10 cellular contexts compared by ENCODE assay signal in the genomic region with DNA sequence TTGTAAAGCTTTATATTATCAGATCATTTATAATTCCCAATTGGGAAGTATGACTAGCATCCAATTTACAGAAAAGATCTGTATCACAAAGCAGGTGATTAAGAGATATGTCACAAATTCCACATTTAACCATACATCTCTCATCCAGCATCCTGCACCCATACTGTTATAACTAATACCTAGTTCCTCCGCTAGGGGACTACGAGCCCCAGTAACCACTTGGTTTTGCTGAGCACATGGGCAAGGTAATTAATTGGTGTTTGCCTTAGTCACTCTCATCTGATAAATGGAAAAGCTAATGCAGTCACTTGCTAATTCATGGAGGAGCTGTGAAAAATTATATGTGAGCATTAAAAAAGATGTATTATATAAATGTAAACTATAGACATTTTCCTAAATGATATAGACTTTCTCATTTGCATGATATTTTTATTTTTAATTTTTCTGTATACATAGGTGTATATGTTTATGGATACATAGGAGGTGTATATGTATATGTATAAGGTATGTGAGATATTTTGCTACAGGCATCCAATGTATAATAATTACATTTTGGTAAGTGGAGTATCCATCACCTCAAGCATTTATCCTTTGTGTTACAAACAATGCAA.
A peak's percentile ranks its signal among the peaks of the same experiment; 100 is the strongest.
DNase-seq lines count a peak whose midpoint lies in the region; ATAC-seq and TF ChIP-seq lines count a peak whose summit lies in the region.
"Had no signal": no experiment of that assay in that cellular context is flagged by ENCODE, and none has a peak within 500 bp of the region (broad histone marks: within the 10 kb centered on the region; RNA-seq: fewer than 3 reads in every experiment).

No MANE protein-coding gene starts in this region.

- DNase-seq in DMS53 (lab: John Stamatoyannopoulos, UW) (peak; percentile 68), H4 (ENCODE audit: low spot score) (peak; percentile 4), NCI-H748 treated with DMSO at 0.1 percent for 48 hours (lab: John Stamatoyannopoulos, UW) (peak; percentile 37), glutamatergic neuron (no peak), DMS79 treated with DMSO at 0.1 percent for 48 hours (lab: John Stamatoyannopoulos, UW) (no peak), HK-2 (ENCODE audit: unreplicated experiment) (no peak)
- DNase-seq in NK-92 treated with Interleukin-12 subunit alpha and Interleukin-12 subunit beta, amount 100 ng/mL, for 24 hours (lab: John Stamatoyannopoulos, UW), result no peak
- DNase-seq in CD8-positive, alpha-beta T cell, result no peak
- DNase-seq: left colon; stimulated activated CD4-positive, alpha-beta T cell treated with anti-CD3 and anti-CD28 coated beads, Interleukin-15, amount 100 ng/mL, for 24 hours had no signal

- H3K4me3 Mint-ChIP-seq in glutamatergic neuron (ENCODE audit: unreplicated experiment), result no peak overlapping the region
- no peak overlapping the region for H3K4me3 Mint-ChIP-seq in CD8-positive, alpha-beta T cell

- H3K36me3 ChIP-seq in CD8-positive, alpha-beta T cell (ENCODE audit: insufficient read depth, low read length), result no peaks in the 10 kb centered on the region

- no peaks in the 10 kb centered on the region for H3K4me1 Mint-ChIP-seq in glutamatergic neuron (ENCODE audit: low read depth, unreplicated experiment)
- H3K4me1 Mint-ChIP-seq in CD8-positive, alpha-beta T cell (ENCODE audit: low read depth), result no peaks in the 10 kb centered on the region

- no peaks in the 10 kb centered on the region for H3K9me3 ChIP-seq in CD8-positive, alpha-beta T cell (ENCODE audit: low read length)

- intact Hi-C loops in CD8-positive, alpha-beta T cell (cut with DNase I, micrococcal nuclease), result no loop called here

- POLR2A ChIA-PET in CD8-positive, alpha-beta T cell (lab: Charles Lee), result no interaction called here

- H3K27ac Mint-ChIP-seq in glutamatergic neuron (ENCODE audit: unreplicated experiment), result no peak overlapping the region
- H3K27ac Mint-ChIP-seq in CD8-positive, alpha-beta T cell, result no peak overlapping the region

- H3K4me3 ChIP-seq in CD8-positive, alpha-beta T cell (ENCODE audit: low read depth, low read length), result no peak overlapping the region

- H3K36me3 Mint-ChIP-seq in glutamatergic neuron (ENCODE audit: unreplicated experiment), result peaks cover 5% of the 10 kb centered on the region
- H3K36me3 Mint-ChIP-seq in CD8-positive, alpha-beta T cell, result no peaks in the 10 kb centered on the region

- H3K27me3 Mint-ChIP-seq in glutamatergic neuron (ENCODE audit: unreplicated experiment), result no peaks in the 10 kb centered on the region
- no peaks in the 10 kb centered on the region for H3K27me3 Mint-ChIP-seq in CD8-positive, alpha-beta T cell (ENCODE audit: low read depth)

- H3K27me3 ChIP-seq in CD8-positive, alpha-beta T cell (ENCODE audit: insufficient read depth, low read length), result no peaks in the 10 kb centered on the region

- peak; percentile 80 for TF ChIP-seq CTCF in glutamatergic neuron (IDR thresholded peaks at IDR 0.05; ENCODE audit: partially characterized antibody, unreplicated experiment)
- TF ChIP-seq CTCF in CD8-positive, alpha-beta T cell (IDR thresholded peaks at IDR 0.05), result no peak

- CTCF ChIA-PET in CD8-positive, alpha-beta T cell (lab: Charles Lee), result no interaction called here

- H3K4me1 ChIP-seq in CD8-positive, alpha-beta T cell (ENCODE audit: insufficient read depth, low read length), result no peaks in the 10 kb centered on the region

- H3K27ac ChIP-seq in CD8-positive, alpha-beta T cell (ENCODE audit: low read depth, low read length), result no peak overlapping the region

- no peaks in the 10 kb centered on the region for H3K9me3 Mint-ChIP-seq in glutamatergic neuron (ENCODE audit: unreplicated experiment)
- peaks cover 15% of the 10 kb centered on the region for H3K9me3 Mint-ChIP-seq in CD8-positive, alpha-beta T cell

- no peak for ATAC-seq in CD8-positive, alpha-beta T cell
- ATAC-seq: left colon had no signal

Comparison
In these comparisons a context has a peak if more than half of its experiments do, and no peak if none do; other contexts are left out.
1. DNase-seq: peak in DMS53 (single experiment), H4 (single experiment) and NCI-H748 treated with DMSO at 0.1 percent for 48 hours (single experiment); none in glutamatergic neuron (single experiment), NK-92 treated with Interleukin-12 subunit alpha and Interleukin-12 subunit beta, amount 100 ng/mL, for 24 hours (single experiment), DMS79 treated with DMSO at 0.1 percent for 48 hours (single experiment), CD8-positive, alpha-beta T cell (0 of 7) and HK-2 (single experiment).